Comparison of ENCODE assay signal across 20 cellular contexts in the genomic region with DNA sequence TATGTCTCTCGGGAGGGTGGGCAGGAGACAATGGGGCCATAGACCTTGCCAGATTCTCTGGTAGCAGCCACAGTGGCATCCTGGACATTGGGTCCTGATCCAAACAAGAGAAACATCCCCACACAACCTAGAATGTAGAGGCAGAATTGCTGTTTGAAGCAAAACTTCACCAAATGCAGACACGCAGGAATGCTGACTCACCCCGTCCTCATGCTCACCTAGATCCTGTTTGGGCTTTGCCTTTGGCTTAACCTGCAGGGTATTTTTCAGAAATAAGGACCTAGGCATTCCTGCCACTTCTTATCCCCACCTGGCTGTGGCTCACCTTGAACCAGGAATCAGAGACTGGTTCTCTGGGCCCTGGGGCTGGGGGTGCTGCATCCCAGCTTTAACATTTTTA. TPM values are rescaled to one million over a fixed set of nuclear protein-coding genes. Genes with fewer than 3 reads are reported as not detected.
"Had no signal": no experiment of that assay in that cellular context is flagged by ENCODE, and none has a peak within 500 bp of the region (broad histone marks: within the 10 kb centered on the region; RNA-seq: fewer than 3 reads in every experiment).

No MANE protein-coding gene starts in this region.

- H3K27ac ChIP-seq: ascending aorta, coronary artery, left lung, parathyroid adenoma, testis, upper lobe of left lung, WERI-Rb-1 had no signal

- ATAC-seq: activated T-helper 17 cell treated with anti-CD3 and anti-CD28 coated beads, Interleukin-2, amount 50 U/mL, for 72 hours; left lung; natural killer cell treated with Interleukin-12 subunit alpha and Interleukin-12 subunit beta and Interleukin-15 and Interleukin-18, amount 100 ng/mL, for 72 hours; sciatic nerve; stimulated activated effector memory CD8-positive, alpha-beta T cell treated with anti-CD3 and anti-CD28 coated beads, Interleukin-12 subunit alpha, Interleukin-12 subunit beta, amount 100 ng/mL, for 72 hours had no signal

- H3K9me3 Mint-ChIP-seq: activated T-helper 17 cell treated with anti-CD3 and anti-CD28 coated beads, Interleukin-2, amount 50 U/mL, for 72 hours; mesothelial cell of epicardium; natural killer cell treated with Interleukin-12 subunit alpha and Interleukin-12 subunit beta and Interleukin-15 and Interleukin-18, amount 100 ng/mL, for 72 hours; stimulated activated effector memory CD8-positive, alpha-beta T cell treated with anti-CD3 and anti-CD28 coated beads, Interleukin-12 subunit alpha, Interleukin-12 subunit beta, amount 100 ng/mL, for 72 hours had no signal

- H3K9ac ChIP-seq: parathyroid adenoma had no signal

- H3K4me3 Mint-ChIP-seq: activated T-helper 17 cell treated with anti-CD3 and anti-CD28 coated beads, Interleukin-2, amount 50 U/mL, for 72 hours; mesothelial cell of epicardium; natural killer cell treated with Interleukin-12 subunit alpha and Interleukin-12 subunit beta and Interleukin-15 and Interleukin-18, amount 100 ng/mL, for 72 hours; stimulated activated effector memory CD8-positive, alpha-beta T cell treated with anti-CD3 and anti-CD28 coated beads, Interleukin-12 subunit alpha, Interleukin-12 subunit beta, amount 100 ng/mL, for 72 hours had no signal

- H3K27ac Mint-ChIP-seq: activated T-helper 17 cell treated with anti-CD3 and anti-CD28 coated beads, Interleukin-2, amount 50 U/mL, for 72 hours; mesothelial cell of epicardium; natural killer cell treated with Interleukin-12 subunit alpha and Interleukin-12 subunit beta and Interleukin-15 and Interleukin-18, amount 100 ng/mL, for 72 hours; stimulated activated effector memory CD8-positive, alpha-beta T cell treated with anti-CD3 and anti-CD28 coated beads, Interleukin-12 subunit alpha, Interleukin-12 subunit beta, amount 100 ng/mL, for 72 hours had no signal

- DNase-seq: activated CD4-positive, alpha-beta T cell treated with anti-CD3 and anti-CD28 coated beads for 1 hour; activated CD4-positive, alpha-beta T cell treated with anti-CD3 and anti-CD28 coated beads, Interleukin-2, amount 50 U/mL, for 48 hours; activated naive CD4-positive, alpha-beta T cell treated with Interleukin-2 at 50 U/mL for 16 hours; activated T-cell treated with anti-CD3 and anti-CD28 coated beads for 4 hours; hypothalamus; stimulated activated CD4-positive, alpha-beta T cell treated with anti-CD3 and anti-CD28 coated beads, Interleukin-4, amount 100 ng/mL, for 1 hour; T-helper 2 cell; testis; WERI-Rb-1 had no signal

- H3K79me2 ChIP-seq: parathyroid adenoma had no signal

- H3K4me1 Mint-ChIP-seq: mesothelial cell of epicardium had no signal

- H3K9me3 ChIP-seq: ascending aorta, left lung, testis, upper lobe of left lung had no signal

- H3K4me2 ChIP-seq: smooth muscle cell had no signal

- H3K27me3 ChIP-seq: ascending aorta, left lung, testis, upper lobe of left lung had no signal

- H3K27me3 Mint-ChIP-seq: activated T-helper 17 cell treated with anti-CD3 and anti-CD28 coated beads, Interleukin-2, amount 50 U/mL, for 72 hours; natural killer cell treated with Interleukin-12 subunit alpha and Interleukin-12 subunit beta and Interleukin-15 and Interleukin-18, amount 100 ng/mL, for 72 hours had no signal

- H2AFZ ChIP-seq: parathyroid adenoma had no signal

- H3K4me3 ChIP-seq: ascending aorta, coronary artery, left lung, smooth muscle cell, testis, upper lobe of left lung had no signal

- H3K36me3 Mint-ChIP-seq: natural killer cell treated with Interleukin-12 subunit alpha and Interleukin-12 subunit beta and Interleukin-15 and Interleukin-18, amount 100 ng/mL, for 72 hours; stimulated activated effector memory CD8-positive, alpha-beta T cell treated with anti-CD3 and anti-CD28 coated beads, Interleukin-12 subunit alpha, Interleukin-12 subunit beta, amount 100 ng/mL, for 72 hours had no signal

- H3K4me1 ChIP-seq: parathyroid adenoma, testis had no signal

RNA-seq across cellular contexts. Expression of gene IL4I1, which starts 11.9 kb away (rescaled TPM):
- total RNA-seq: smooth muscle cell had no signal
